Comparison of ENCODE assay signal across 1 cellular context in genomic region chr3:10164546-10165393, GRCh38.
TF ChIP-seq lines count a peak whose summit lies in the region.

TSS of gene IRAK2 (plus strand) at chr3:10164919. CDS start at chr3:10164955, 36 bp downstream.

TF ChIP-seq in HepG2, 621 proteins besides CTCF, POLR2A, EP300 and RAD21 (continued from another document and continues in another):
- TF ChIP-seq KIAA2018 (CRISPR knock-in tag; IDR thresholded peaks at IDR 0.05; ENCODE audit: borderline replicate concordance) (no peak), ZNF552 (CRISPR knock-in tag; IDR thresholded peaks at IDR 0.05; ENCODE audit: borderline replicate concordance) (0 out of 2 replicates have a peak, but pooled peaks have one; percentile 65), SNAI1 (CRISPR knock-in tag; IDR thresholded peaks at IDR 0.05; ENCODE audit: borderline replicate concordance) (no peak), ZNF260 (CRISPR knock-in tag; IDR thresholded peaks at IDR 0.05; ENCODE audit: borderline replicate concordance, low read depth) (no peak), STAT5B (CRISPR knock-in tag; IDR thresholded peaks at IDR 0.05) (no peak), ZNF724P (CRISPR knock-in tag; IDR thresholded peaks at IDR 0.05; ENCODE audit: borderline replicate concordance) (no peak), ZNF333 (CRISPR knock-in tag; IDR thresholded peaks at IDR 0.05; ENCODE audit: borderline replicate concordance) (no peak), TFAP4 (IDR thresholded peaks at IDR 0.05; ENCODE audit: borderline replicate concordance, low read depth) (no peak; the same call in 1 of the 2 replicates), ZNF615 (CRISPR knock-in tag; IDR thresholded peaks at IDR 0.05; ENCODE audit: borderline replicate concordance) (no peak), NFKB2 (CRISPR knock-in tag; IDR thresholded peaks at IDR 0.05; ENCODE audit: borderline replicate concordance) (peak; percentile 78; the same call in 1 of the 2 replicates), ZNF3 (CRISPR knock-in tag; IDR thresholded peaks at IDR 0.05) (no peak), GLI4 (CRISPR knock-in tag; IDR thresholded peaks at IDR 0.05; ENCODE audit: borderline replicate concordance) (0 out of 2 replicates have a peak, but pooled peaks have one; percentile 22), ZGPAT (CRISPR knock-in tag; IDR thresholded peaks at IDR 0.05) (0 out of 2 replicates have a peak, but pooled peaks have one; percentile 59), ZNF205 (CRISPR knock-in tag; IDR thresholded peaks at IDR 0.05) (no peak), RBM22 (optimal IDR thresholded peaks at IDR 0.05; ENCODE audit: low read length) (no peak), SATB2 (CRISPR knock-in tag; IDR thresholded peaks at IDR 0.05) (0 out of 2 replicates have a peak, but pooled peaks have one; percentile 37), ZNF383 (CRISPR knock-in tag; IDR thresholded peaks at IDR 0.05; ENCODE audit: borderline replicate concordance) (no peak), ZNF800 (CRISPR knock-in tag; IDR thresholded peaks at IDR 0.05) (peak; percentile 38; the same call in 1 of the 2 replicates), POLR2AphosphoS5 (IDR thresholded peaks at IDR 0.05; ENCODE audit: low read depth, low read length) (peak; percentile 81), ZNF790 (CRISPR knock-in tag; IDR thresholded peaks at IDR 0.05; ENCODE audit: borderline replicate concordance) (no peak), SIN3B (IDR thresholded peaks at IDR 0.05; ENCODE audit: low read length) (no peak), CREM (IDR thresholded peaks at IDR 0.05) (no peak), CREM (CRISPR knock-in tag; IDR thresholded peaks at IDR 0.05) (no peak), DR1 (CRISPR knock-in tag; IDR thresholded peaks at IDR 0.05) (no peak), ATF1 (CRISPR knock-in tag; IDR thresholded peaks at IDR 0.05) (no peak), ZFP36L2 (CRISPR knock-in tag; IDR thresholded peaks at IDR 0.05) (no peak), KDM5B (CRISPR knock-in tag; IDR thresholded peaks at IDR 0.05; ENCODE audit: borderline replicate concordance) (peak; percentile 57; the same call in 1 of the 2 replicates), SP2 (CRISPR knock-in tag; IDR thresholded peaks at IDR 0.05) (no peak), PRDM4 (CRISPR knock-in tag; IDR thresholded peaks at IDR 0.05; ENCODE audit: borderline replicate concordance) (no peak), RXRB (CRISPR knock-in tag; IDR thresholded peaks at IDR 0.05; ENCODE audit: borderline replicate concordance) (no peak), KLF9 (CRISPR knock-in tag; IDR thresholded peaks at IDR 0.05; ENCODE audit: low read depth) (no peak), ZNF331 (CRISPR knock-in tag; IDR thresholded peaks at IDR 0.05) (peak; percentile 51; the same call in 1 of the 2 replicates), KLF13 (CRISPR knock-in tag; IDR thresholded peaks at IDR 0.05) (peak; percentile 42; the same call in 1 of the 2 replicates), IKZF1 (IDR thresholded peaks at IDR 0.05) (no peak), ZNF607 (CRISPR knock-in tag; IDR thresholded peaks at IDR 0.05; ENCODE audit: borderline replicate concordance) (0 out of 2 replicates have a peak, but pooled peaks have one; percentile 7), ZNF670 (CRISPR knock-in tag; IDR thresholded peaks at IDR 0.05; ENCODE audit: borderline replicate concordance) (no peak), CCAR2 (optimal IDR thresholded peaks at IDR 0.05; ENCODE audit: low read depth, low read length) (no peak), THAP8 (CRISPR knock-in tag; IDR thresholded peaks at IDR 0.05; ENCODE audit: borderline replicate concordance) (no peak), ZNF362 (CRISPR knock-in tag; IDR thresholded peaks at IDR 0.05; ENCODE audit: borderline replicate concordance) (no peak), ZBTB14 (CRISPR knock-in tag; IDR thresholded peaks at IDR 0.05) (no peak), NRL (CRISPR knock-in tag; IDR thresholded peaks at IDR 0.05; ENCODE audit: borderline replicate concordance) (no peak; the same call in 1 of the 2 replicates)
